In the genomic region with DNA sequence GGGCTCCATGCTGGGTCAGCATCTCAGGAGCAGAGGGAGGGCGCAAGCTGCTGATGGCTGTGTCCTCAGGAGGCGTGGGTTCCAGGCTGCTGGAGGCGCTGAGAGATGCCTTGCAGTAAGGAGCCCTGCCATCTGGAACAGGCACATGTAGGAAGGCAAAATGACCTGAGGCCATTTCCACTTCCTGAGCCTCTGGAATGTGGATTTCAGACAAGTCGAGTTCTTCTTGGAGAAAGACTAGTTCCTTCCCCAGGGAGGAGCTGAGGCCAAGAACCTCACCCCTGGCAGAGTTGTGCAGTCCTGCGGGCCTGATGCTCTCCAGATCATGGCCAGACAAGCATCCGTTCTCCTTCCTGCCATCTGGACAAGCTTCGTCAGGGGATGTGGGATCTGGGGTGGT, we compare ENCODE assay signal across 16 cellular contexts. TPM values are rescaled to one million over a fixed set of nuclear protein-coding genes. Genes with fewer than 3 reads are reported as not detected.
A peak's percentile ranks its signal among the peaks of the same experiment; 100 is the strongest.
DNase-seq lines count a peak whose midpoint lies in the region; TF ChIP-seq lines count a peak whose summit lies in the region.
"Had no signal": no experiment of that assay in that cellular context is flagged by ENCODE, and none has a peak within 500 bp of the region (broad histone marks: within the 10 kb centered on the region; RNA-seq: fewer than 3 reads in every experiment).

No MANE protein-coding gene starts in this region.

- H3K4me1 Mint-ChIP-seq in HFFc6 (ENCODE audit: low read depth): peaks cover 9% of the 10 kb centered on the region; the same call in 1 of the 2 replicates
- peaks cover 39% of the 10 kb centered on the region for H3K4me1 Mint-ChIP-seq in nephron progenitor cell

- no peak overlapping the region for H3K4me3 ChIP-seq in fibroblast of pulmonary artery (replicated peaks; ENCODE audit: low read depth, low read length)
- H3K4me3 ChIP-seq: hepatocyte, SJCRH30 had no signal

- no peak for TF ChIP-seq CTCF in HFFc6 (IDR thresholded peaks at IDR 0.05)
- TF ChIP-seq CTCF in fibroblast of pulmonary artery (IDR thresholded peaks at IDR 0.05; ENCODE audit: low read length, missing control alignments): no peak
- no peak for TF ChIP-seq CTCF in nephron progenitor cell (IDR thresholded peaks at IDR 0.05)

- DNase-seq in AG20443 (ENCODE audit: low spot score): peak; percentile 61
- peak; percentile 69 for DNase-seq in HFFc6
- peak; percentile 29 for DNase-seq in fibroblast of pulmonary artery (ENCODE audit: low read depth)
- no peak for DNase-seq in nephron progenitor cell
- no peak for DNase-seq in activated CD4-positive, alpha-beta T cell treated with anti-CD3 and anti-CD28 coated beads, Interleukin-2, amount 50 U/mL, for 1 hour
- DNase-seq in H4 (ENCODE audit: low spot score): no peak
- DNase-seq in SK-N-DZ (ENCODE audit: low spot score): no peak
- no peak for DNase-seq in ecto neural progenitor cell (ENCODE audit: low spot score)
- DNase-seq: activated CD4-positive, alpha-beta T cell treated with anti-CD3 and anti-CD28 coated beads for 48 hours; central memory CD4-positive, alpha-beta T cell; NCI-H446 treated with DMSO at 0.1 percent for 48 hours; SJCRH30 had no signal

- H3K4me3 Mint-ChIP-seq in HFFc6 (no peak overlapping the region; the same call in 1 of the 2 replicates), nephron progenitor cell (no peak overlapping the region)
- H3K4me3 Mint-ChIP-seq: activated naive CD8-positive, alpha-beta T cell; stimulated activated naive CD8-positive, alpha-beta T cell treated with anti-CD3 and anti-CD28 coated beads, Interleukin-15, Interleukin-2, amounts not matched to agents 100 ng/mL and 50 ng/mL, for 24 hours had no signal

- H3K36me3 Mint-ChIP-seq in HFFc6 (ENCODE audit: low read depth) (peaks cover 37% of the 10 kb centered on the region), nephron progenitor cell (ENCODE audit: low read depth) (peaks cover 46% of the 10 kb centered on the region)

- peak overlapping the region; percentile 65 for H3K27ac Mint-ChIP-seq in HFFc6
- H3K27ac Mint-ChIP-seq in nephron progenitor cell: peak overlapping the region; percentile 66
- H3K27ac Mint-ChIP-seq: activated naive CD8-positive, alpha-beta T cell; progenitor cell of endocrine pancreas; stimulated activated naive CD8-positive, alpha-beta T cell treated with anti-CD3 and anti-CD28 coated beads, Interleukin-15, Interleukin-2, amounts not matched to agents 100 ng/mL and 50 ng/mL, for 24 hours had no signal

- peaks cover 2% of the 10 kb centered on the region; the same call in 1 of the 2 replicates for H3K27me3 Mint-ChIP-seq in HFFc6 (ENCODE audit: insufficient read depth)
- H3K27me3 Mint-ChIP-seq in nephron progenitor cell (ENCODE audit: low read depth, poor library complexity): no peaks in the 10 kb centered on the region
- H3K27me3 Mint-ChIP-seq: activated naive CD8-positive, alpha-beta T cell; progenitor cell of endocrine pancreas; stimulated activated naive CD8-positive, alpha-beta T cell treated with anti-CD3 and anti-CD28 coated beads, Interleukin-15, Interleukin-2, amounts not matched to agents 100 ng/mL and 50 ng/mL, for 24 hours had no signal

- H3K9me3 Mint-ChIP-seq in HFFc6 (no peaks in the 10 kb centered on the region), nephron progenitor cell (no peaks in the 10 kb centered on the region)
- H3K9me3 Mint-ChIP-seq: stimulated activated naive CD8-positive, alpha-beta T cell treated with anti-CD3 and anti-CD28 coated beads, Interleukin-15, Interleukin-2, amounts not matched to agents 100 ng/mL and 50 ng/mL, for 24 hours had no signal

RNA-seq across cellular contexts. Expression of a gene that starts 19.3 kb away (rescaled TPM):
- 10 to 100 TPM; 18.0 to 22.6 (median 20.6) TPM for total RNA-seq in HFFc6 (2021; fragmentation: NEBNext Ultra II Directional; extraction: Animal tissue kit (Norgen Biotek cat#: 25700))
- total RNA-seq in H4 (2014; rRNA removed; shearing (Covaris generic)): 14.4 and 19.8 TPM in 2 replicates
- 38.9 and 51.2 TPM in 2 replicates for polyA plus RNA-seq in SK-N-DZ (2014; cell fraction: cytosol; rRNA removed)
- polyA plus RNA-seq in SK-N-DZ (2014; cell fraction: nucleus; rRNA removed): 78.9 and 90.3 TPM in 2 replicates

RNA-seq across cellular contexts. Expression of a gene that starts 19.4 kb away (rescaled TPM):
- 10 to 100 TPM; 15.0 to 21.2 (median 19.1) TPM for total RNA-seq in HFFc6 (2021; fragmentation: NEBNext Ultra II Directional; extraction: Animal tissue kit (Norgen Biotek cat#: 25700))
- 19.2 and 22.0 TPM in 2 replicates for total RNA-seq in H4 (2014; rRNA removed; shearing (Covaris generic))
- 21.2 and 26.0 TPM in 2 replicates for polyA plus RNA-seq in SK-N-DZ (2014; cell fraction: cytosol; rRNA removed)
- polyA plus RNA-seq in SK-N-DZ (2014; cell fraction: nucleus; rRNA removed): 11.9 and 15.7 TPM in 2 replicates

RNA-seq across cellular contexts. Expression of a gene that starts 35.3 kb away (rescaled TPM):
- total RNA-seq in HFFc6 (2021; fragmentation: NEBNext Ultra II Directional; extraction: Animal tissue kit (Norgen Biotek cat#: 25700)): 1 to 10 TPM in 5 of 6 experiments, under 1 TPM in 1; 0.85 to 2.3 (median 1.3) TPM
- total RNA-seq in H4 (2014; rRNA removed; shearing (Covaris generic)): 1.8 and 2.7 TPM in 2 replicates
- 6.3 and 6.6 TPM in 2 replicates for polyA plus RNA-seq in SK-N-DZ (2014; cell fraction: cytosol; rRNA removed)
- polyA plus RNA-seq in SK-N-DZ (2014; cell fraction: nucleus; rRNA removed): 1.8 and 2.7 TPM in 2 replicates

RNA-seq across cellular contexts. Expression of a gene that starts 48.0 kb away (rescaled TPM):
- 10 to 100 TPM; 31.4 to 35.8 (median 33.9) TPM for total RNA-seq in HFFc6 (2021; fragmentation: NEBNext Ultra II Directional; extraction: Animal tissue kit (Norgen Biotek cat#: 25700))
- total RNA-seq in H4 (2014; rRNA removed; shearing (Covaris generic)): 13.8 and 15.4 TPM in 2 replicates
- polyA plus RNA-seq in SK-N-DZ (2014; cell fraction: cytosol; rRNA removed): 29.2 and 66.0 TPM in 2 replicates
- 22.7 and 41.5 TPM in 2 replicates for polyA plus RNA-seq in SK-N-DZ (2014; cell fraction: nucleus; rRNA removed)

Comparison
In these comparisons a context has a peak if more than half of its experiments do, and no peak if none do; other contexts are left out.
1. DNase-seq: peak in AG20443 (single experiment), HFFc6 (single experiment) and fibroblast of pulmonary artery (single experiment); none in nephron progenitor cell (single experiment), activated CD4-positive, alpha-beta T cell treated with anti-CD3 and anti-CD28 coated beads, Interleukin-2, amount 50 U/mL, for 1 hour (single experiment), H4 (single experiment), SK-N-DZ (single experiment) and ecto neural progenitor cell (single experiment).